Comparison of ENCODE assay signal across 17 cellular contexts in the genomic region with DNA sequence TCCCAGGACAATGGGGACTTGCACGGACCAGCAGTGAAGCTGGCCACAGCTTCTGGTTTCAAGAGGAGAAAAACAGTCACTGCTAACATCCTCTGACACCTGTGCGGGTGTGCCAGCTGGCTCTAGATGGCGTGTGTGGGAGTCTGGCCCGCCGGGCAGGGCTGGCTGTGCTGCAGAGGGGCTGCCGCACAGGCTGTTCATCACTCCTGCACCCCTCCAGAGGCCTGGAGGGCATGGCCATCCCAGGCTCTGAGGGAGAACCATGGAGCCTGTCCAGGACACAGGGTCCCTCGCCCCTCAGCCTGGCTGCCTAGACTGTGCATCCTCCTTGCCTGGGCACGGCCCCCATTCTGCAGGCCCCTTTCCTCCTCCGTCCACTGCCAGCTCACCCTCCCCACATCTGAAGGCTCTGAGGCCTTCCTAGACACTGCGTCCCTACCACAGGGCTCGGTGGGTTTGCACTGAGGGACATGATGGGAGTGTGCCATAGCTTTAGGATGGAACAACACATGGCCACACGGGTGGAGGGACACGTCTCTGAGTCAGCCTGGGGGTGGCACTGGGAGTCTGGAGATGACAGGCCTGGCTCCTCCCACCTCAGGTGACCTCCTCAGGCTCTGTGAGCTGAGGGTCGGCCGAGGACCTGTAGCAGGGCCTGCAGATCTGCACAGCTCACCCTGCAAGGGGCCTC. TPM values are rescaled to one million over a fixed set of nuclear protein-coding genes. Genes with fewer than 3 reads are reported as not detected.
DNase-seq lines count a peak whose midpoint lies in the region; ATAC-seq and TF ChIP-seq lines count a peak whose summit lies in the region.
"Had no signal": no experiment of that assay in that cellular context is flagged by ENCODE, and none has a peak within 500 bp of the region (broad histone marks: within the 10 kb centered on the region; RNA-seq: fewer than 3 reads in every experiment).

No MANE protein-coding gene starts in this region.

- no peak for TF ChIP-seq CTCF in left ventricle myocardium inferior (IDR thresholded peaks at IDR 0.05; ENCODE audit: borderline replicate concordance)
- TF ChIP-seq CTCF in colonic mucosa (IDR thresholded peaks at IDR 0.05): no peak
- no peak for TF ChIP-seq CTCF in foreskin keratinocyte (conservative IDR thresholded peaks at IDR 0.05)

- ATAC-seq in left cardiac atrium (peak; percentile 22 to 32), GM19452 (IDR thresholded peaks at IDR 0.05; ENCODE audit: unreplicated experiment) (no peak), foreskin keratinocyte (no peak)
- ATAC-seq in activated naive CD8-positive, alpha-beta T cell treated with anti-CD3 and anti-CD28 coated beads, Interleukin-2, amount 50 U/mL, for 24 hours: peak; percentile 25
- peak; percentile 37 for ATAC-seq in stimulated activated naive CD8-positive, alpha-beta T cell treated with anti-CD3 and anti-CD28 coated beads, Interleukin-15, Interleukin-2, amounts not matched to agents 100 U/mL and 50 U/mL, for 24 hours

- intact Hi-C loops in left cardiac atrium (cut with DNase I) (no loop called here), left ventricle myocardium inferior (cut with micrococcal nuclease) (no loop called here), colonic mucosa (cut with DNase I) (no loop called here)

- no peak overlapping the region for H3K27ac Mint-ChIP-seq in activated naive CD8-positive, alpha-beta T cell treated with anti-CD3 and anti-CD28 coated beads, Interleukin-2, amount 50 U/mL, for 24 hours
- H3K27ac Mint-ChIP-seq: activated T-helper 2 cell treated with anti-CD3 and anti-CD28 coated beads, Interferon-gamma antibody, Interleukin-2, Interleukin-4, amounts not matched to agents 10 μg/mL and 5 μg/mL and 100 μg/mL, durations not matched to agents 14 hours and 24 hours and 36 hours; natural killer cell treated with Interleukin-12 subunit alpha and Interleukin-12 subunit beta and Interleukin-15 and Interleukin-18, amount 100 ng/mL, for 72 hours had no signal

- H3K9me3 ChIP-seq in left ventricle myocardium inferior (replicated peaks) (no peaks in the 10 kb centered on the region), colonic mucosa (no peaks in the 10 kb centered on the region)
- H3K9me3 ChIP-seq: heart left ventricle, right atrium auricular region had no signal

- H3K4me3 ChIP-seq in left ventricle myocardium inferior: no peak overlapping the region
- no peak overlapping the region for H3K4me3 ChIP-seq in colonic mucosa
- H3K4me3 ChIP-seq: heart left ventricle, right atrium auricular region had no signal

- H3K4me3 Mint-ChIP-seq in activated naive CD8-positive, alpha-beta T cell treated with anti-CD3 and anti-CD28 coated beads, Interleukin-2, amount 50 U/mL, for 24 hours: no peak overlapping the region
- H3K4me3 Mint-ChIP-seq: central memory CD8-positive, alpha-beta T cell; H9; natural killer cell treated with Interleukin-12 subunit alpha and Interleukin-12 subunit beta and Interleukin-15 and Interleukin-18, amount 100 ng/mL, for 72 hours had no signal

- H3K27me3 Mint-ChIP-seq in activated naive CD8-positive, alpha-beta T cell treated with anti-CD3 and anti-CD28 coated beads, Interleukin-2, amount 50 U/mL, for 24 hours: no peaks in the 10 kb centered on the region
- H3K27me3 Mint-ChIP-seq: central memory CD8-positive, alpha-beta T cell; natural killer cell treated with Interleukin-12 subunit alpha and Interleukin-12 subunit beta and Interleukin-15 and Interleukin-18, amount 100 ng/mL, for 72 hours had no signal

- no peaks in the 10 kb centered on the region for H3K27me3 ChIP-seq in left ventricle myocardium inferior (ENCODE audit: low read depth)
- no peaks in the 10 kb centered on the region for H3K27me3 ChIP-seq in colonic mucosa
- no peaks in the 10 kb centered on the region for H3K27me3 ChIP-seq in foreskin keratinocyte
- H3K27me3 ChIP-seq: heart left ventricle, right atrium auricular region had no signal

- H3K27ac ChIP-seq in left ventricle myocardium inferior (replicated peaks) (no peak overlapping the region), colonic mucosa (no peak overlapping the region), foreskin keratinocyte (no peak overlapping the region)
- H3K27ac ChIP-seq: epithelial cell of prostate, heart left ventricle, right atrium auricular region had no signal

- H3K36me3 Mint-ChIP-seq in activated naive CD8-positive, alpha-beta T cell treated with anti-CD3 and anti-CD28 coated beads, Interleukin-2, amount 50 U/mL, for 24 hours (ENCODE audit: low read depth): peaks cover 4% of the 10 kb centered on the region
- H3K36me3 Mint-ChIP-seq: natural killer cell treated with Interleukin-12 subunit alpha and Interleukin-12 subunit beta and Interleukin-15 and Interleukin-18, amount 100 ng/mL, for 72 hours had no signal

- DNase-seq in left cardiac atrium (no peak), left ventricle myocardium inferior (no peak), NCI-H1694 treated with DMSO at 0.1 percent for 48 hours (lab: John Stamatoyannopoulos, UW) (peak; percentile 20), colonic mucosa (no peak), foreskin keratinocyte (no peak)
- peak; percentile 34 for DNase-seq in activated naive CD8-positive, alpha-beta T cell treated with anti-CD3 and anti-CD28 coated beads, Interleukin-2, amount 50 U/mL, for 24 hours
- no peak for DNase-seq in stimulated activated naive CD8-positive, alpha-beta T cell treated with anti-CD3 and anti-CD28 coated beads, Interleukin-15, Interleukin-2, amounts not matched to agents 100 U/mL and 50 U/mL, for 24 hours
- DNase-seq: H9, NCI-H510A treated with DMSO at 0.1 percent for 48 hours, substantia nigra had no signal

- H3K4me1 ChIP-seq in left ventricle myocardium inferior: peaks cover 8% of the 10 kb centered on the region
- H3K4me1 ChIP-seq in colonic mucosa: no peaks in the 10 kb centered on the region
- peaks cover 8% of the 10 kb centered on the region for H3K4me1 ChIP-seq in foreskin keratinocyte

- peaks cover 46% of the 10 kb centered on the region for H3K4me1 Mint-ChIP-seq in activated naive CD8-positive, alpha-beta T cell treated with anti-CD3 and anti-CD28 coated beads, Interleukin-2, amount 50 U/mL, for 24 hours

- no peak overlapping the region for H3K9ac ChIP-seq in colonic mucosa (ENCODE audit: low read depth in 2 of 2, low read length in 2 of 2)

- H3K9me3 Mint-ChIP-seq in activated naive CD8-positive, alpha-beta T cell treated with anti-CD3 and anti-CD28 coated beads, Interleukin-2, amount 50 U/mL, for 24 hours: no peaks in the 10 kb centered on the region
- H3K9me3 Mint-ChIP-seq: activated T-helper 2 cell treated with anti-CD3 and anti-CD28 coated beads, Interferon-gamma antibody, Interleukin-2, Interleukin-4, amounts not matched to agents 10 μg/mL and 5 μg/mL and 100 μg/mL, durations not matched to agents 14 hours and 24 hours and 36 hours; central memory CD8-positive, alpha-beta T cell; H9; natural killer cell treated with Interleukin-12 subunit alpha and Interleukin-12 subunit beta and Interleukin-15 and Interleukin-18, amount 100 ng/mL, for 72 hours had no signal

- peaks cover 45% of the 10 kb centered on the region for H3K36me3 ChIP-seq in left ventricle myocardium inferior
- no peaks in the 10 kb centered on the region for H3K36me3 ChIP-seq in colonic mucosa

RNA-seq across cellular contexts. Expression of gene GNB1L, which starts 42.1 kb away (rescaled TPM):
- total RNA-seq in left cardiac atrium: 1 to 10 TPM; 2.5 to 4.5 TPM
- total RNA-seq in left ventricle myocardium inferior: 2.9 TPM
- 10 to 100 TPM in 1 of 2 donors, 1 to 10 TPM in 1; 4.4 to 10.2 TPM for total RNA-seq in colonic mucosa
- total RNA-seq in foreskin keratinocyte: 8.2 and 12.2 TPM in 2 replicates
- 14.8 and 16.4 TPM in 2 replicates for polyA plus RNA-seq in foreskin keratinocyte

RNA-seq across cellular contexts. Expression of gene RTL10, which starts 42.1 kb away (rescaled TPM):
- total RNA-seq in left cardiac atrium: 1 to 10 TPM; 6.8 to 7.7 TPM
- total RNA-seq in left ventricle myocardium inferior: 6.6 TPM
- 10 to 100 TPM in 1 of 2 donors, 1 to 10 TPM in 1; 9.7 to 14.1 TPM for total RNA-seq in colonic mucosa
- 21.9 and 24.7 TPM in 2 replicates for total RNA-seq in foreskin keratinocyte
- polyA plus RNA-seq in foreskin keratinocyte: 18.0 and 18.1 TPM in 2 replicates

RNA-seq across cellular contexts. Expression of gene COMT, which starts 44.8 kb away (rescaled TPM):
- total RNA-seq in left cardiac atrium (100 to 1,000 TPM; 101 to 103 TPM), left ventricle myocardium inferior (81.5 TPM), colonic mucosa (100 to 1,000 TPM in 1 of 2 donors, 10 to 100 TPM in 1; 70.0 to 125 TPM), foreskin keratinocyte (143 and 146 TPM in 2 replicates)
- 210 and 236 TPM in 2 replicates for polyA plus RNA-seq in foreskin keratinocyte

RNA-seq across cellular contexts. Expression of gene TXNRD2, which starts 44.8 kb away (rescaled TPM):
- total RNA-seq in left cardiac atrium: 10 to 100 TPM; 22.7 to 29.6 TPM
- 35.2 TPM for total RNA-seq in left ventricle myocardium inferior
- 10 to 100 TPM; 22.3 to 29.5 TPM for total RNA-seq in colonic mucosa
- 24.2 and 28.8 TPM in 2 replicates for total RNA-seq in foreskin keratinocyte
- polyA plus RNA-seq in foreskin keratinocyte: 30.1 and 38.9 TPM in 2 replicates

Comparison
In these comparisons a context has a peak if more than half of its experiments do, and no peak if none do; other contexts are left out.
1. ATAC-seq: peak in left cardiac atrium (2 of 2), activated naive CD8-positive, alpha-beta T cell treated with anti-CD3 and anti-CD28 coated beads, Interleukin-2, amount 50 U/mL, for 24 hours (single experiment) and stimulated activated naive CD8-positive, alpha-beta T cell treated with anti-CD3 and anti-CD28 coated beads, Interleukin-15, Interleukin-2, amounts not matched to agents 100 U/mL and 50 U/mL, for 24 hours (single experiment); none in GM19452 (single experiment) and foreskin keratinocyte (single experiment).
2. DNase-seq: peak in NCI-H1694 treated with DMSO at 0.1 percent for 48 hours (single experiment) and activated naive CD8-positive, alpha-beta T cell treated with anti-CD3 and anti-CD28 coated beads, Interleukin-2, amount 50 U/mL, for 24 hours (single experiment); none in left cardiac atrium (single experiment), left ventricle myocardium inferior (single experiment), stimulated activated naive CD8-positive, alpha-beta T cell treated with anti-CD3 and anti-CD28 coated beads, Interleukin-15, Interleukin-2, amounts not matched to agents 100 U/mL and 50 U/mL, for 24 hours (single experiment), colonic mucosa (single experiment) and foreskin keratinocyte (0 of 2).